Comparison of ENCODE assay signal across 17 cellular contexts in the genomic region with DNA sequence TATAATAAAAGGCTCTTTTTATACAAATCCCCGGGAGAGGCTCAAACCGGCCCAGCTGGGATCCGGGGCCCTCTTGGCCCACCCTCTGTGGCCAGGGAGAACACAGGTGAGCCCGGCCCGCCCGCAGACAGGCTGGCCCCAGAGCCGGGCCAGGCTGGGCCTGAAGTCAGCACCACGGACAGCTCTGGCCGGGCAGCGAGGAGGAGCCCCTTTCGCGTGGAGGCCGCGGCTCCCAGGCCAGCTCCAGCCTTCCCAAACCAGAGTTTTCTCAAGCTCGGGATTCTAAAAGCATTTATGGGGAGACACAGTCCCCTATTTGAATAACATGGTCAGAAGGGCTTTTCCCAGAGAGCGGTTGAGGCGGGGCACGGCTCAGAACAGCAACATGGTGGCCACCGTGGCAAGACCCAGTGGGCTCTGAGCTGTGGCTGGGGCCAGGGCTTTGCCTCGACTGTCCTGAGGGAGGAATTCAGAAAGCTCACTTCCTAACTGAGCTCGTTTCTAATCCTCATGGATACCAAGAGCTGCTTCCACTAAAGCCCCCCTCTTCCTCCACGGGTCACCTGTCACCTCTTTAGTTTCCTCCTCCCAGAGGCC.
DNase-seq lines count a peak whose midpoint lies in the region; ATAC-seq and TF ChIP-seq lines count a peak whose summit lies in the region.
"Had no signal": no experiment of that assay in that cellular context is flagged by ENCODE, and none has a peak within 500 bp of the region (broad histone marks: within the 10 kb centered on the region; RNA-seq: fewer than 3 reads in every experiment).

No MANE protein-coding gene starts in this region.

- no peaks in the 10 kb centered on the region for H4K20me1 ChIP-seq in GM23338 (replicated peaks; ENCODE audit: insufficient read depth)

- H4K91ac ChIP-seq in neuronal stem cell (ENCODE audit: low read depth, low read length, poor library complexity) = no peak overlapping the region

- intact Hi-C loops in psoas muscle (cut with DNase I) = no loop called here
- intact Hi-C loops in prostate gland (cut with DNase I) = no loop called here

- peaks cover 5% of the 10 kb centered on the region for H3K27me3 Mint-ChIP-seq in GM23338 (ENCODE audit: insufficient read depth, low read depth, poor library complexity)

- H3K4me1 ChIP-seq in GM23338 (ENCODE audit: insufficient read depth) = no peaks in the 10 kb centered on the region
- no peaks in the 10 kb centered on the region for H3K4me1 ChIP-seq in neuronal stem cell (ENCODE audit: control insufficient read depth in 2 of 2, insufficient read depth in 1 of 2, low read depth in 1 of 2, low read length in 2 of 2)
- H3K4me1 ChIP-seq in psoas muscle = no peaks in the 10 kb centered on the region
- no peaks in the 10 kb centered on the region for H3K4me1 ChIP-seq in prostate gland (replicated peaks)
- H3K4me1 ChIP-seq: Peyer's patch had no signal

- 0 out of 3 replicates have a peak, but pooled peaks cover 6% of the 10 kb centered on the region for H3K4me1 Mint-ChIP-seq in GM23338
- H3K4me1 Mint-ChIP-seq: central memory CD8-positive, alpha-beta T cell had no signal

- no peak overlapping the region for H2AFZ ChIP-seq in GM23338
- H2AFZ ChIP-seq in neuronal stem cell (ENCODE audit: low read length) = no peak overlapping the region

- TF ChIP-seq POLR2A in erythroblast (IDR thresholded peaks at IDR 0.05; ENCODE audit: low read length) (no peak), prostate gland (IDR thresholded peaks at IDR 0.05) (no peak)

- WGBS in neuronal stem cell (ENCODE audit: extremely low coverage in 2 of 2, insufficient read length in 2 of 2, insufficient replicate concordance in 1 of 2), 2 donors = no CpG with 5 or more reads among the region's 22 CpGs
- 22 to 26% (median 26%) methylated on average over 22 of the region's 22 CpGs for WGBS in psoas muscle, 3 donors
- 27% methylated on average over 22 of the region's 22 CpGs for WGBS in prostate gland

- H3K4ac ChIP-seq in neuronal stem cell (ENCODE audit: low read length) = no peak overlapping the region

- no peak overlapping the region for H2BK12ac ChIP-seq in neuronal stem cell (ENCODE audit: low read length)

- H3K4me2 ChIP-seq in GM23338 (no peak overlapping the region), neuronal stem cell (ENCODE audit: insufficient read depth, low read length, poor library complexity, severe bottlenecking) (no peak overlapping the region)

- no peak overlapping the region for H2AK5ac ChIP-seq in neuronal stem cell (ENCODE audit: low read depth, low read length)

- H3K4me3 ChIP-seq in GM23338 = no peak overlapping the region
- no peak overlapping the region for H3K4me3 ChIP-seq in neuronal stem cell (ENCODE audit: low read length in 2 of 2)
- no peak overlapping the region for H3K4me3 ChIP-seq in psoas muscle
- no peak overlapping the region for H3K4me3 ChIP-seq in prostate gland
- H3K4me3 ChIP-seq: ovary, Peyer's patch had no signal

- H3K9me2 ChIP-seq in GM23338 (ENCODE audit: insufficient read depth) = no peaks in the 10 kb centered on the region

- no peaks in the 10 kb centered on the region for H3K79me1 ChIP-seq in neuronal stem cell (ENCODE audit: low read depth, low read length)

- H3F3A ChIP-seq in GM23338 (replicated peaks; ENCODE audit: low read depth) = no peaks in the 10 kb centered on the region

- no peak overlapping the region for H3K23ac ChIP-seq in neuronal stem cell (ENCODE audit: low read depth, low read length, poor library complexity)

- no peak overlapping the region for H2BK5ac ChIP-seq in neuronal stem cell (ENCODE audit: low read length)

- ATAC-seq in GM23338 (peak; percentile 98), psoas muscle (no peak)

- no peak overlapping the region for H2BK120ac ChIP-seq in neuronal stem cell (ENCODE audit: low read depth, low read length)

- TF ChIP-seq CTCF in GM23338 (conservative IDR thresholded peaks at IDR 0.05; ENCODE audit: low read depth in 2 of 2) (no peak), psoas muscle (IDR thresholded peaks at IDR 0.05) (no peak), prostate gland (IDR thresholded peaks at IDR 0.05) (no peak)

- no peak for DNase-seq in GM23338 (ENCODE audit: low spot score)
- DNase-seq in NCI-H460 (ENCODE audit: extremely low read depth, low read depth) = peak; percentile 6
- peak; percentile 25 to 26 for DNase-seq in erythroblast (lab: John Stamatoyannopoulos, UW)
- peak; percentile 51 for DNase-seq in neuronal stem cell (ENCODE audit: low spot score)
- DNase-seq in psoas muscle = no peak
- DNase-seq in activated CD8-positive, alpha-beta memory T cell treated with anti-CD3 and anti-CD28 coated beads for 24 hours = no peak
- no peak for DNase-seq in stimulated activated CD8-positive, alpha-beta memory T cell treated with anti-CD3 and anti-CD28 coated beads, Interleukin-4, amount 100 ng/mL, for 48 hours
- DNase-seq in prostate gland (ENCODE audit: low spot score) = no peak
- DNase-seq: C1 segment of cervical spinal cord; DMS53; foreskin melanocyte; NCI-H1694 treated with DMSO at 0.1 percent for 48 hours; NCI-H524 treated with DMSO at 0.1 percent for 48 hours; ovary; Peyer's patch; stimulated activated CD4-positive, alpha-beta T cell treated with anti-CD3 and anti-CD28 coated beads, Interleukin-12 subunit alpha, Interleukin-12 subunit beta, amount 100 ng/mL, for 4 hours had no signal

- no peak overlapping the region for H3K18ac ChIP-seq in neuronal stem cell (ENCODE audit: low read length)

- H3K36me3 Mint-ChIP-seq in GM23338 (ENCODE audit: low read depth) = no peaks in the 10 kb centered on the region

- H3K27ac Mint-ChIP-seq in GM23338 = no peak overlapping the region

- H2BK15ac ChIP-seq in neuronal stem cell (ENCODE audit: low read length) = no peak overlapping the region

- no peak overlapping the region for H3K9ac ChIP-seq in neuronal stem cell (ENCODE audit: low read depth, low read length, poor library complexity)

- H3K9me3 ChIP-seq in neuronal stem cell (replicated peaks in 1 of 2; ENCODE audit: control insufficient read depth in 2 of 2, insufficient read depth in 1 of 2, low read depth in 1 of 2, low read length in 2 of 2) = peaks cover 0 to 6% of the 10 kb centered on the region in 2 donors
- H3K9me3 ChIP-seq in psoas muscle = no peaks in the 10 kb centered on the region
- H3K9me3 ChIP-seq in prostate gland = no peaks in the 10 kb centered on the region
- H3K9me3 ChIP-seq: ovary had no signal

- H3K36me3 ChIP-seq in GM23338 (ENCODE audit: insufficient read depth) (no peaks in the 10 kb centered on the region), neuronal stem cell (replicated peaks in 1 of 2; ENCODE audit: control insufficient read depth in 2 of 2, insufficient read depth in 2 of 2, low read length in 2 of 2) (no peaks in the 10 kb centered on the region), psoas muscle (ENCODE audit: insufficient read depth in 1 of 2, low read depth in 1 of 2) (no peaks in the 10 kb centered on the region), prostate gland (no peaks in the 10 kb centered on the region)
- H3K36me3 ChIP-seq: ovary, Peyer's patch had no signal

- no peak overlapping the region for H3K27ac ChIP-seq in GM23338 (ENCODE audit: low read depth)
- H3K27ac ChIP-seq in neuronal stem cell (replicated peaks; ENCODE audit: low read length) = no peak overlapping the region
- H3K27ac ChIP-seq in psoas muscle = no peak overlapping the region
- no peak overlapping the region for H3K27ac ChIP-seq in prostate gland
- H3K27ac ChIP-seq: ovary, Peyer's patch had no signal

- no peak overlapping the region for H3K4me3 Mint-ChIP-seq in GM23338
- H3K4me3 Mint-ChIP-seq: central memory CD8-positive, alpha-beta T cell had no signal

- H3K9me3 Mint-ChIP-seq in GM23338 = no peaks in the 10 kb centered on the region
- H3K9me3 Mint-ChIP-seq: central memory CD8-positive, alpha-beta T cell had no signal

- H3K79me2 ChIP-seq in GM23338 (replicated peaks; ENCODE audit: insufficient read depth) = no peaks in the 10 kb centered on the region

- no peak overlapping the region for H3K14ac ChIP-seq in neuronal stem cell (ENCODE audit: low read length)

- H4K8ac ChIP-seq in neuronal stem cell (ENCODE audit: low read depth, low read length) = no peak overlapping the region

- H3K27me3 ChIP-seq in GM23338 (ENCODE audit: insufficient read depth) = no peaks in the 10 kb centered on the region
- H3K27me3 ChIP-seq in neuronal stem cell (ENCODE audit: control insufficient read depth in 3 of 3, insufficient read depth in 3 of 3, low read depth in 1 of 3, low read length in 3 of 3) = peaks cover 0 to 45% (median 0%) of the 10 kb centered on the region in 3 experiments
- peaks cover 0 to 33% (median 20%) of the 10 kb centered on the region in 3 donors for H3K27me3 ChIP-seq in psoas muscle (ENCODE audit: insufficient read depth in 3 of 3, low read length in 2 of 3)
- H3K27me3 ChIP-seq in prostate gland (replicated peaks; ENCODE audit: insufficient read depth) = peaks cover 5% of the 10 kb centered on the region
- H3K27me3 ChIP-seq: ovary, Peyer's patch had no signal

TF ChIP-seq in GM23338, 12 proteins besides CTCF, POLR2A, EP300 and RAD21:
- TF ChIP-seq, protein P1, sequence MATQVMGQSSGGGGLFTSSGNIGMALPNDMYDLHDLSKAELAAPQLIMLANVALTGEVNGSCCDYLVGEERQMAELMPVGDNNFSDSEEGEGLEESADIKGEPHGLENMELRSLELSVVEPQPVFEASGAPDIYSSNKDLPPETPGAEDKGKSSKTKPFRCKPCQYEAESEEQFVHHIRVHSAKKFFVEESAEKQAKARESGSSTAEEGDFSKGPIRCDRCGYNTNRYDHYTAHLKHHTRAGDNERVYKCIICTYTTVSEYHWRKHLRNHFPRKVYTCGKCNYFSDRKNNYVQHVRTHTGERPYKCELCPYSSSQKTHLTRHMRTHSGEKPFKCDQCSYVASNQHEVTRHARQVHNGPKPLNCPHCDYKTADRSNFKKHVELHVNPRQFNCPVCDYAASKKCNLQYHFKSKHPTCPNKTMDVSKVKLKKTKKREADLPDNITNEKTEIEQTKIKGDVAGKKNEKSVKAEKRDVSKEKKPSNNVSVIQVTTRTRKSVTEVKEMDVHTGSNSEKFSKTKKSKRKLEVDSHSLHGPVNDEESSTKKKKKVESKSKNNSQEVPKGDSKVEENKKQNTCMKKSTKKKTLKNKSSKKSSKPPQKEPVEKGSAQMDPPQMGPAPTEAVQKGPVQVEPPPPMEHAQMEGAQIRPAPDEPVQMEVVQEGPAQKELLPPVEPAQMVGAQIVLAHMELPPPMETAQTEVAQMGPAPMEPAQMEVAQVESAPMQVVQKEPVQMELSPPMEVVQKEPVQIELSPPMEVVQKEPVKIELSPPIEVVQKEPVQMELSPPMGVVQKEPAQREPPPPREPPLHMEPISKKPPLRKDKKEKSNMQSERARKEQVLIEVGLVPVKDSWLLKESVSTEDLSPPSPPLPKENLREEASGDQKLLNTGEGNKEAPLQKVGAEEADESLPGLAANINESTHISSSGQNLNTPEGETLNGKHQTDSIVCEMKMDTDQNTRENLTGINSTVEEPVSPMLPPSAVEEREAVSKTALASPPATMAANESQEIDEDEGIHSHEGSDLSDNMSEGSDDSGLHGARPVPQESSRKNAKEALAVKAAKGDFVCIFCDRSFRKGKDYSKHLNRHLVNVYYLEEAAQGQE (IDR thresholded peaks at IDR 0.05; ENCODE audit: unreplicated experiment) = peak; percentile 52
- TF ChIP-seq EZH2 (IDR thresholded peaks at IDR 0.05; ENCODE audit: low read depth, unreplicated experiment) = no peak
- TF ChIP-seq STAT1 (IDR thresholded peaks at IDR 0.05; ENCODE audit: unreplicated experiment) = no peak

Comparison
In these comparisons a context has a peak if more than half of its experiments do, and no peak if none do; other contexts are left out.
1. DNase-seq: peak in NCI-H460 (single experiment), erythroblast (2 of 2) and neuronal stem cell (single experiment); none in GM23338 (single experiment), psoas muscle (0 of 2), activated CD8-positive, alpha-beta memory T cell treated with anti-CD3 and anti-CD28 coated beads for 24 hours (single experiment), stimulated activated CD8-positive, alpha-beta memory T cell treated with anti-CD3 and anti-CD28 coated beads, Interleukin-4, amount 100 ng/mL, for 48 hours (single experiment) and prostate gland (single experiment).